In the genomic region with DNA sequence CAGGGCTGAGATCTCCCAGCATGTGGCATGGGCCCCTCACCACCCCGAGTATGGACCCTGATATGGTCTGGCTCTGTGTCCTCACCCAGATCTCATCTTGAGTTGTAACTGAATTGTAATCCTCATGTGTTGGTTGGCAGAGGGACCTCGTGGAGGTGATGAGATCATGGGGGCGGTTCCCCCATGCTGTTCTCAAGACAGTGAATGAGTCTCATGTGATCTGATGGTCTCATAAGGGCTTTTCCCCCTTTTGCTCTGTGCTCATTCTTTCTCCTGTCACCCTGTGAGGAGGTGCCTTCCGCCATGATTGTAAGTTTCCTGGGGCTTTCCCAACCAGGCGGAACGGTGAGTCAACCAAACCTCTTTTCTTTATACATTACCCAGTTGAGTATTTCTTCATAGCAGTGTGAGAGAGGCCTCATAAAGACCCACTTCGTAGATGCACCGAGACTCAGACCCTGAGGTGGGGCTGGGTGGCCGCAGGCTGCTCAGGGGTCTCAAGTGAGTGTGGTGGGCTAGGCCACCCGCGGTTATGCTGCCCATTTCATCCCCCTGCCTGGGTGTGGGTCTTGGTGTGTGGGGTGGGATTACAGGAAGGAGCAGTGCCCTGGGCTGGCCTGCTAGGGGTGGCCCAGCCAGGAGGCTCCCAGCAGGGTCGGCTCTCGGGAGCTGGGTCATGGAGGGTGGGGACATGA, we compare ENCODE assay signal across 1 cellular context.
TF ChIP-seq lines count a peak whose summit lies in the region.

No MANE protein-coding gene starts in this region.

TF ChIP-seq in SK-N-SH treated with all-trans-retinoic acid at 6 μM for 48 hours, 23 proteins besides CTCF, POLR2A, EP300 and RAD21 (continued from another document):
- TF ChIP-seq ISL1 (CRISPR knock-in tag; IDR thresholded peaks at IDR 0.05) (no peak), ZC3H10 (CRISPR knock-in tag; IDR thresholded peaks at IDR 0.05) (no peak), RARB (CRISPR knock-in tag; IDR thresholded peaks at IDR 0.05) (no peak), ZFP3 (CRISPR knock-in tag; IDR thresholded peaks at IDR 0.05) (no peak), ZNF565 (CRISPR knock-in tag; conservative IDR thresholded peaks at IDR 0.05; ENCODE audit: low read depth) (no peak), ZNF70 (CRISPR knock-in tag; IDR thresholded peaks at IDR 0.05) (no peak)
- TF ChIP-seq, protein P1, sequence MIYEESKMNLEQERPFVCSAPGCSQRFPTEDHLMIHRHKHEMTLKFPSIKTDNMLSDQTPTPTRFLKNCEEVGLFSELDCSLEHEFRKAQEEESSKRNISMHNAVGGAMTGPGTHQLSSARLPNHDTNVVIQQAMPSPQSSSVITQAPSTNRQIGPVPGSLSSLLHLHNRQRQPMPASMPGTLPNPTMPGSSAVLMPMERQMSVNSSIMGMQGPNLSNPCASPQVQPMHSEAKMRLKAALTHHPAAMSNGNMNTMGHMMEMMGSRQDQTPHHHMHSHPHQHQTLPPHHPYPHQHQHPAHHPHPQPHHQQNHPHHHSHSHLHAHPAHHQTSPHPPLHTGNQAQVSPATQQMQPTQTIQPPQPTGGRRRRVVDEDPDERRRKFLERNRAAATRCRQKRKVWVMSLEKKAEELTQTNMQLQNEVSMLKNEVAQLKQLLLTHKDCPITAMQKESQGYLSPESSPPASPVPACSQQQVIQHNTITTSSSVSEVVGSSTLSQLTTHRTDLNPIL (CRISPR knock-in tag; IDR thresholded peaks at IDR 0.05; ENCODE audit: low read depth), result no peak
TF ChIP-seq in SK-N-SH treated with all-trans-retinoic acid at 6 μM for 48 hours: peak in this region for 0.
